13 cellular contexts compared by ENCODE assay signal in the genomic region with DNA sequence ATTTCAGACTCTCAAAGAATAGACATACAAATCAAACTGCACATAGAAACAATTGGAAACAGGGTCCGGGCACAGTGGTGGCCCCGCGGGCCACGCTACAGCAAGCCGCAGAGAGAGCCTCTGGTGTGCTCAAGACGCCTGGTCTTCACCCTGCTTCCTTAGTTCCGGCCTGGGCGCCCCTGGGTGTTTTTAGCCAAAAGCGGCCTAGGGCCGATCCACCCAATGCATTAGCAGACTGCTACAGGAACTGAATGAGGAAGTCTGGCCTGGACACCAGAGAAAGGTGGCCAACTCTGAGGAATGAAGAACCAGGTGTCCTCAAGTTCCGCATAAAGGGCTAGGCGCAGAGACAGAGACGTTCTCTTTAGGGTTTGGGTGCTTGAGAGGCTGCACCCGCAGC. TPM values are rescaled to one million over a fixed set of nuclear protein-coding genes. Genes with fewer than 3 reads are reported as not detected.
DNase-seq lines count a peak whose midpoint lies in the region; ATAC-seq and TF ChIP-seq lines count a peak whose summit lies in the region.
"Had no signal": no experiment of that assay in that cellular context is flagged by ENCODE, and none has a peak within 500 bp of the region (broad histone marks: within the 10 kb centered on the region; RNA-seq: fewer than 3 reads in every experiment).

No MANE protein-coding gene starts in this region.

- H3K36me3 ChIP-seq in fibroblast of lung (ENCODE audit: control insufficient read depth, insufficient read depth, low read length): peaks cover 10% of the 10 kb centered on the region
- H3K36me3 ChIP-seq: adrenal gland had no signal

- H4K20me1 ChIP-seq in fibroblast of lung (ENCODE audit: control insufficient read depth, extremely low read depth, insufficient read depth, low read length): no peaks in the 10 kb centered on the region

- no peak overlapping the region for H3K9ac ChIP-seq in fibroblast of lung (ENCODE audit: insufficient read depth, low read length)
- H3K9ac ChIP-seq: KMS-11 had no signal

- peak overlapping the region; percentile 97 for H3K27ac ChIP-seq in fibroblast of lung (ENCODE audit: insufficient read depth, low read length)
- H3K27ac ChIP-seq: KMS-11 had no signal

- H3K4me1 ChIP-seq in fibroblast of lung (ENCODE audit: control insufficient read depth, extremely low read depth, insufficient read depth, low read length): peaks cover 2% of the 10 kb centered on the region

- no peak for TF ChIP-seq CTCF in fibroblast of lung (conservative IDR thresholded peaks at IDR 0.05 in 1 of 2, IDR thresholded peaks at IDR 0.05 in 1 of 2; ENCODE audit: low read depth in 1 of 2, low read length in 2 of 2)

- H3K4me2 ChIP-seq in fibroblast of lung (ENCODE audit: extremely low read depth, insufficient read depth, low read length): peak overlapping the region; percentile 86
- H3K4me2 ChIP-seq: KMS-11 had no signal

- H3K9me3 ChIP-seq in fibroblast of lung (ENCODE audit: control insufficient read depth, insufficient read depth, low read depth, low read length): no peaks in the 10 kb centered on the region
- H3K9me3 ChIP-seq: adrenal gland had no signal

- H3K4me3 ChIP-seq in fibroblast of lung (replicated peaks in 1 of 4; ENCODE audit: control extremely low read depth in 1 of 4, insufficient read depth in 1 of 4, low read depth in 3 of 4, low read length in 4 of 4): peak overlapping the region; percentile 68 to 100 (median 90)

- peak; percentile 47 for DNase-seq in AG20443 (ENCODE audit: low spot score)
- DNase-seq in M059J (ENCODE audit: low read depth): peak; percentile 53
- DNase-seq in fibroblast of lung (ENCODE audit: low read depth in 2 of 2): peak in 1 of 2 donors; percentile 27
- peak; percentile 49 for DNase-seq in retina
- no peak for DNase-seq in NAMALWA (ENCODE audit: low spot score)
- DNase-seq in T-helper 9 cell: no peak
- DNase-seq: activated CD8-positive, alpha-beta memory T cell treated with anti-CD3 and anti-CD28 coated beads, Interleukin-2, amount 10 ng/mL, durations not matched to agents 7 days and 5 days; CD4-positive, CD25-positive, alpha-beta regulatory T cell; trophoblast cell had no signal

- no peaks in the 10 kb centered on the region for H3K27me3 ChIP-seq in fibroblast of lung (ENCODE audit: control insufficient read depth, insufficient read depth, low read length)

- ATAC-seq in HG03025 (IDR thresholded peaks at IDR 0.05; ENCODE audit: low FRiP score, unreplicated experiment) (no peak), HG03139 (IDR thresholded peaks at IDR 0.05; ENCODE audit: unreplicated experiment) (no peak)
- ATAC-seq: activated CD8-positive, alpha-beta memory T cell treated with anti-CD3 and anti-CD28 coated beads, Interleukin-2, amount 10 ng/mL, durations not matched to agents 7 days and 5 days had no signal

- no peak overlapping the region for H2AFZ ChIP-seq in fibroblast of lung (ENCODE audit: low read length)

- H3K79me2 ChIP-seq in fibroblast of lung (ENCODE audit: control insufficient read depth, insufficient read depth, low read length): peaks cover 75% of the 10 kb centered on the region

RNA-seq across cellular contexts. Expression of gene PRRX1, which starts 1.7 kb away (rescaled TPM):
- 21.6 and 22.3 TPM in 2 replicates for total RNA-seq in M059J (2014; rRNA removed; shearing (Covaris generic))
- 121 and 128 TPM in 2 replicates for total RNA-seq in fibroblast of lung
- polyA plus RNA-seq in fibroblast of lung: 264 and 349 TPM in 2 replicates
- polyA plus RNA-seq in fibroblast of lung (2012): 139 and 195 TPM in 2 replicates
- polyA minus RNA-seq in fibroblast of lung (ENCODE audit: low replicate concordance): 307 and 347 TPM in 2 replicates
- total RNA-seq: activated CD8-positive, alpha-beta memory T cell treated with anti-CD3 and anti-CD28 coated beads, Interleukin-2, amount 10 ng/mL, durations not matched to agents 7 days and 5 days; CD4-positive, CD25-positive, alpha-beta regulatory T cell had no signal

Comparison
In these comparisons a context has a peak if more than half of its experiments do, and no peak if none do; other contexts are left out.
1. DNase-seq: peak in AG20443 (single experiment), M059J (single experiment) and retina (single experiment); none in NAMALWA (single experiment) and T-helper 9 cell (single experiment).